1 cellular context compared by ENCODE assay signal in the genomic region with DNA sequence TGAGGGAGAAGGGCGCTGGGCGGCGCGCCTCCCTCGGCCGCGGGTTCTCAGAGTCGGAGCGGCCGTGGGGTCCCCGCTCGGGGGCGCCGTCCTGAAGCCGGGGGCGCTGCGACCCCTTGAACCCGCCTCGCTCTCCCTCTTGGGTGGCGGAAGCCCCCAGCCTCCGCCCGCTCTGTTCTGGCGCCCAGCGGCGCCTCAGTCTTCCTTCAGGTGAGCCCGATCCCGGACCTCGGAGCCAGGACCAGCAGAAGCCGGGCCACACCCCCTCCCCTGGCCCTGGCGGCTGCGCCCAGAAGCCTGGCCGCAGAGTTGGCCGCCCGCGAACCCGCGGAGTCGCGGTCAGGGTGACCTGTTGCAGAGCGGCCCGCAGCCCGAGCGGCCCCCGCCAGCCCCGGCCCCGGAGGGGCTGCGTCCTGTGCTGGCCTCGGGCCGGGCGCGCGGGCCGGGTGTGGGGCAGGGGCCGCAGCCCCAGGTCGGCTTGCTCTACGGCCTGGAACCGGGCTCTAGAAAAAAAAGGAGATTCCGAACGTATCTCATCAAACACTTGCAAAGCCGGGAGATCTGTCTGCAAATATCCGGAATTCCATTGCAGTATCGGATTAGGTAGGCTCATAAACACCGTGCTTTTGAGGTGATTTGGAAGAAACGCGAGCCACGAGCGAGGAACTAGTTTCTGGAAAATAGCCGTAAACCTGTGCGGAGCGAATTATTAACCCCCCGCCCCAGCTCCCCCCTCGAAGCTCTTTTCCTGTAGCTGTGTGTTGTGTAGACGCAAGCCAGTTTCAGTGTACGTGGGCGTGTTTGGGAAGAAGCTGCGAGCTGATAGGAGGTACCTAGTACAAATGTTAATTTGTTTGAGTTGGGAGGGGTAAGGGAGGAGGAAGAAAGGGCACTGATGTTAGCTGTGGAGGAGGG.
TF ChIP-seq lines count a peak whose summit lies in the region.

No MANE protein-coding gene starts in this region.

TF ChIP-seq in HEK293, 187 proteins besides CTCF, POLR2A, EP300 and RAD21 (continued from another document and continues in another):
- TF ChIP-seq ZNF341 (tag by site-specific recombination; IDR thresholded peaks at IDR 0.05; ENCODE audit: low read depth) (peak; percentile 39; the same call in 1 of the 2 replicates), ZNF146 (tag by site-specific recombination; IDR thresholded peaks at IDR 0.05) (no peak), ZNF501 (tag by site-specific recombination; IDR thresholded peaks at IDR 0.05) (no peak), ZNF366 (tag by site-specific recombination; conservative IDR thresholded peaks at IDR 0.05) (no peak; the same call in 1 of the 2 replicates), ZNF426 (tag by site-specific recombination; IDR thresholded peaks at IDR 0.05) (no peak), RBAK (tag by site-specific recombination; IDR thresholded peaks at IDR 0.05) (no peak), ZNF24 (tag by site-specific recombination; IDR thresholded peaks at IDR 0.05) (no peak), REPIN1 (tag by site-specific recombination; IDR thresholded peaks at IDR 0.05; ENCODE audit: low read depth) (no peak), ZNF585B (tag by site-specific recombination; IDR thresholded peaks at IDR 0.05) (no peak), ZNF561 (tag by site-specific recombination; IDR thresholded peaks at IDR 0.05; ENCODE audit: borderline replicate concordance) (no peak), KLF8 (tag by site-specific recombination; IDR thresholded peaks at IDR 0.05) (peak; percentile 40), ZFP37 (tag by site-specific recombination; IDR thresholded peaks at IDR 0.05) (no peak), ZNF211 (tag by site-specific recombination; IDR thresholded peaks at IDR 0.05; ENCODE audit: low read depth) (no peak), GLIS2 (tag by site-specific recombination; IDR thresholded peaks at IDR 0.05) (peak; percentile 64), ZNF843 (tag by site-specific recombination; IDR thresholded peaks at IDR 0.05) (no peak), ZNF544 (tag by site-specific recombination; IDR thresholded peaks at IDR 0.05) (no peak), KLF9 (tag by site-specific recombination; IDR thresholded peaks at IDR 0.05; ENCODE audit: low read depth) (peak; percentile 69), ZNF148 (tag by site-specific recombination; IDR thresholded peaks at IDR 0.05; ENCODE audit: borderline replicate concordance) (no peak), GFI1B (tag by site-specific recombination; IDR thresholded peaks at IDR 0.05) (no peak), ZNF623 (tag by site-specific recombination; IDR thresholded peaks at IDR 0.05) (no peak), BCL11A (tag by site-specific recombination; IDR thresholded peaks at IDR 0.05; ENCODE audit: low read depth) (no peak), ZNF280C (tag by site-specific recombination; IDR thresholded peaks at IDR 0.05) (no peak), ZNF658 (tag by site-specific recombination; IDR thresholded peaks at IDR 0.05) (no peak), ZNF132 (tag by site-specific recombination; IDR thresholded peaks at IDR 0.05; ENCODE audit: borderline replicate concordance) (no peak), ZNF701 (tag by site-specific recombination; IDR thresholded peaks at IDR 0.05) (no peak), KLF1 (tag by site-specific recombination; IDR thresholded peaks at IDR 0.05) (no peak), ZNF664 (tag by site-specific recombination; IDR thresholded peaks at IDR 0.05) (peak; percentile 89), PBX3 (CRISPR knock-in tag; IDR thresholded peaks at IDR 0.05) (no peak), ZSCAN16 (tag by site-specific recombination; IDR thresholded peaks at IDR 0.05) (no peak), ZNF600 (tag by site-specific recombination; IDR thresholded peaks at IDR 0.05) (peak; percentile 14; the same call in 1 of the 2 replicates), ZNF416 (tag by site-specific recombination; IDR thresholded peaks at IDR 0.05) (no peak), FEZF1 (tag by site-specific recombination; IDR thresholded peaks at IDR 0.05) (no peak), ZNF266 (tag by site-specific recombination; IDR thresholded peaks at IDR 0.05; ENCODE audit: low read depth) (no peak)
- TF ChIP-seq, protein P1, sequence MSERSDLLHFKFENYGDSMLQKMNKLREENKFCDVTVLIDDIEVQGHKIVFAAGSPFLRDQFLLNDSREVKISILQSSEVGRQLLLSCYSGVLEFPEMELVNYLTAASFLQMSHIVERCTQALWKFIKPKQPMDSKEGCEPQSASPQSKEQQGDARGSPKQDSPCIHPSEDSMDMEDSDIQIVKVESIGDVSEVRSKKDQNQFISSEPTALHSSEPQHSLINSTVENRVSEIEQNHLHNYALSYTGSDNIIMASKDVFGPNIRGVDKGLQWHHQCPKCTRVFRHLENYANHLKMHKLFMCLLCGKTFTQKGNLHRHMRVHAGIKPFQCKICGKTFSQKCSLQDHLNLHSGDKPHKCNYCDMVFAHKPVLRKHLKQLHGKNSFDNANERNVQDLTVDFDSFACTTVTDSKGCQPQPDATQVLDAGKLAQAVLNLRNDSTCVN (tag by site-specific recombination; optimal IDR thresholded peaks at IDR 0.05): peak; percentile 52
- TF ChIP-seq, protein P2, sequence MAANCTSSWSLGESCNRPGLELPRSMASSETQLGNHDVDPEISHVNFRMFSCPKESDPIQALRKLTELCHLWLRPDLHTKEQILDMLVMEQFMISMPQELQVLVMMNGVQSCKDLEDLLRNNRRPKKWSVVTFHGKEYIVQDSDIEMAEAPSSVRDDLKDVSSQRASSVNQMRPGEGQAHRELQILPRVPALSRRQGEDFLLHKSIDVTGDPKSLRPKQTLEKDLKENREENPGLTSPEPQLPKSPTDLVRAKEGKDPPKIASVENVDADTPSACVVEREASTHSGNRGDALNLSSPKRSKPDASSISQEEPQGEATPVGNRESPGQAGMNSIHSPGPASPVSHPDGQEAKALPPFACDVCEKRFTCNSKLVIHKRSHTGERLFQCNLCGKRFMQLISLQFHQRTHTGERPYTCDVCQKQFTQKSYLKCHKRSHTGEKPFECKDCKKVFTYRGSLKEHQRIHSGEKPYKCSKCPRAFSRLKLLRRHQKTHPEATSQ (tag by site-specific recombination; IDR thresholded peaks at IDR 0.05): no peak
- TF ChIP-seq, protein P3, sequence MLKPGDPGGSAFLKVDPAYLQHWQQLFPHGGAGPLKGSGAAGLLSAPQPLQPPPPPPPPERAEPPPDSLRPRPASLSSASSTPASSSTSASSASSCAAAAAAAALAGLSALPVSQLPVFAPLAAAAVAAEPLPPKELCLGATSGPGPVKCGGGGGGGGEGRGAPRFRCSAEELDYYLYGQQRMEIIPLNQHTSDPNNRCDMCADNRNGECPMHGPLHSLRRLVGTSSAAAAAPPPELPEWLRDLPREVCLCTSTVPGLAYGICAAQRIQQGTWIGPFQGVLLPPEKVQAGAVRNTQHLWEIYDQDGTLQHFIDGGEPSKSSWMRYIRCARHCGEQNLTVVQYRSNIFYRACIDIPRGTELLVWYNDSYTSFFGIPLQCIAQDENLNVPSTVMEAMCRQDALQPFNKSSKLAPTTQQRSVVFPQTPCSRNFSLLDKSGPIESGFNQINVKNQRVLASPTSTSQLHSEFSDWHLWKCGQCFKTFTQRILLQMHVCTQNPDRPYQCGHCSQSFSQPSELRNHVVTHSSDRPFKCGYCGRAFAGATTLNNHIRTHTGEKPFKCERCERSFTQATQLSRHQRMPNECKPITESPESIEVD (tag by site-specific recombination; IDR thresholded peaks at IDR 0.05): no peak
- TF ChIP-seq, protein P4, sequence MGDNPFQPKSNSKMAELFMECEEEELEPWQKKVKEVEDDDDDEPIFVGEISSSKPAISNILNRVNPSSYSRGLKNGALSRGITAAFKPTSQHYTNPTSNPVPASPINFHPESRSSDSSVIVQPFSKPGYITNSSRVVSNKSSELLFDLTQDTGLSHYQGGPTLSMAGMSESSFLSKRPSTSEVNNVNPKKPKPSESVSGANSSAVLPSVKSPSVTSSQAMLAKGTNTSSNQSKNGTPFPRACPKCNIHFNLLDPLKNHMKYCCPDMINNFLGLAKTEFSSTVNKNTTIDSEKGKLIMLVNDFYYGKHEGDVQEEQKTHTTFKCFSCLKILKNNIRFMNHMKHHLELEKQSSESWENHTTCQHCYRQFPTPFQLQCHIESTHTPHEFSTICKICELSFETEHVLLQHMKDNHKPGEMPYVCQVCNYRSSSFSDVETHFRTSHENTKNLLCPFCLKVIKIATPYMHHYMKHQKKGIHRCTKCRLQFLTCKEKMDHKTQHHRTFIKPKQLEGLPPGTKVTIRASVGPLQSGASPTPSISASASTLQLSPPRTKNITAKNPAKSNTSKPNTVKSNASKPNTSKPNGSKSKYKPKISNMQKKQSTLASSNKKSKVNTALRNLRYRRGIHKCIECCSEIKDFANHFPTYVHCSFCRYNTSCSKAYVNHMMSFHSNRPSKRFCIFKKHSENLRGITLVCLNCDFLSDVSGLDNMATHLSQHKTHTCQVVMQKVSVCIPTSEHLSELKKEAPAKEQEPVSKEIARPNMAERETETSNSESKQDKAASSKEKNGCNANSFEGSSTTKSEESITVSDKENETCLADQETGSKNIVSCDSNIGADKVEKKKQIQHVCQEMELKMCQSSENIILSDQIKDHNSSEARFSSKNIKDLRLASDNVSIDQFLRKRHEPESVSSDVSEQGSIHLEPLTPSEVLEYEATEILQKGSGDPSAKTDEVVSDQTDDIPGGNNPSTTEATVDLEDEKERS (tag by site-specific recombination; IDR thresholded peaks at IDR 0.05): no peak
- TF ChIP-seq, protein P5, sequence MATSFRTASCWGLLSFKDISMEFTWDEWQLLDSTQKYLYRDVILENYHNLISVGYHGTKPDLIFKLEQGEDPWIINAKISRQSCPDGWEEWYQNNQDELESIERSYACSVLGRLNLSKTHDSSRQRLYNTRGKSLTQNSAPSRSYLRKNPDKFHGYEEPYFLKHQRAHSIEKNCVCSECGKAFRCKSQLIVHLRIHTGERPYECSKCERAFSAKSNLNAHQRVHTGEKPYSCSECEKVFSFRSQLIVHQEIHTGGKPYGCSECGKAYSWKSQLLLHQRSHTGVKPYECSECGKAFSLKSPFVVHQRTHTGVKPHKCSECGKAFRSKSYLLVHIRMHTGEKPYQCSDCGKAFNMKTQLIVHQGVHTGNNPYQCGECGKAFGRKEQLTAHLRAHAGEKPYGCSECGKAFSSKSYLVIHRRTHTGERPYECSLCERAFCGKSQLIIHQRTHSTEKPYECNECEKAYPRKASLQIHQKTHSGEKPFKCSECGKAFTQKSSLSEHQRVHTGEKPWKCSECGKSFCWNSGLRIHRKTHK (tag by site-specific recombination; IDR thresholded peaks at IDR 0.05): no peak
- TF ChIP-seq, protein P6, sequence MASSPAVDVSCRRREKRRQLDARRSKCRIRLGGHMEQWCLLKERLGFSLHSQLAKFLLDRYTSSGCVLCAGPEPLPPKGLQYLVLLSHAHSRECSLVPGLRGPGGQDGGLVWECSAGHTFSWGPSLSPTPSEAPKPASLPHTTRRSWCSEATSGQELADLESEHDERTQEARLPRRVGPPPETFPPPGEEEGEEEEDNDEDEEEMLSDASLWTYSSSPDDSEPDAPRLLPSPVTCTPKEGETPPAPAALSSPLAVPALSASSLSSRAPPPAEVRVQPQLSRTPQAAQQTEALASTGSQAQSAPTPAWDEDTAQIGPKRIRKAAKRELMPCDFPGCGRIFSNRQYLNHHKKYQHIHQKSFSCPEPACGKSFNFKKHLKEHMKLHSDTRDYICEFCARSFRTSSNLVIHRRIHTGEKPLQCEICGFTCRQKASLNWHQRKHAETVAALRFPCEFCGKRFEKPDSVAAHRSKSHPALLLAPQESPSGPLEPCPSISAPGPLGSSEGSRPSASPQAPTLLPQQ (tag by site-specific recombination; IDR thresholded peaks at IDR 0.05): 0 out of 2 replicates have a peak, but pooled peaks have one; percentile 4
